20 cellular contexts compared by ENCODE assay signal in the genomic region with DNA sequence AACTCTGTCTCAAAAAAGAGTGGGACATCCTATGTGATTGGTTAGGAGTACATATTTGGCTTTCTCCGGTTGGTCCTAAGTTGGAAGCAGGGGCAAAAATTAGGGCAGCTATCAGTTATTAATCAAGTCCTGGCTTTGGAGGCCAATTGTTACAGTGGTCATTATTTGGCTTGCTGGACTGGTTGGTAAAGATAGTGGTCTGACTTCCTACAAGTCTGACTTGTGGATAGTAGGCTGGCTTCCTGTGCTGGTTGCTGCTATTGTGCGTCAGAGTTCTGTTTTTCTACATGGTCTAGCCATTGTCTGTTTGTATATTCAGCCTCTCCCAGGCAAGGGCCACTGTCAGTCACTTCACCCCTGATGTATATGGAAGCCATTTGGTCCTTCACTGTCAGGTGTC. TPM values are rescaled to one million over a fixed set of nuclear protein-coding genes. Genes with fewer than 3 reads are reported as not detected.
DNase-seq lines count a peak whose midpoint lies in the region; ATAC-seq, FAIRE-seq and TF ChIP-seq lines count a peak whose summit lies in the region.
"Had no signal": no experiment of that assay in that cellular context is flagged by ENCODE, and none has a peak within 500 bp of the region (broad histone marks: within the 10 kb centered on the region; RNA-seq: fewer than 3 reads in every experiment).

No MANE protein-coding gene starts in this region.

- H3F3A ChIP-seq in GM23248 (ENCODE audit: insufficient read depth): 0 out of 2 replicates have a peak, but pooled peaks cover 10% of the 10 kb centered on the region

- no peaks in the 10 kb centered on the region for H3K23me2 ChIP-seq in H1 (ENCODE audit: low read depth, low read length)

- no peak overlapping the region for H3K23ac ChIP-seq in H1 (ENCODE audit: insufficient read length)

- TF ChIP-seq POLR2A in H1 (IDR thresholded peaks at IDR 0.05; ENCODE audit: control extremely low read depth in 1 of 2, low read depth in 2 of 2, low read length in 2 of 2): no peak

- H2BK20ac ChIP-seq in H1 (ENCODE audit: low read length): no peak overlapping the region

- no peaks in the 10 kb centered on the region for H3K27me3 ChIP-seq in H1 (replicated peaks in 1 of 4; ENCODE audit: control insufficient read depth in 3 of 4, extremely low read depth in 1 of 4, insufficient read depth in 3 of 4, low read length in 3 of 4)
- no peaks in the 10 kb centered on the region for H3K27me3 ChIP-seq in GM23248 (replicated peaks; ENCODE audit: insufficient read depth)
- H3K27me3 ChIP-seq: BLaER1 had no signal

- peak overlapping the region; percentile 74; the same call in 1 of the 2 replicates for H2BK5ac ChIP-seq in H1 (ENCODE audit: low read depth, low read length)

- in situ Hi-C loops in GM23248 (cut with MboI): no loop called here

- H3K18ac ChIP-seq in H1 (ENCODE audit: extremely low read depth, low read length): no peak overlapping the region

- H3K4me3 ChIP-seq in H1 (ENCODE audit: extremely low read depth in 1 of 4, insufficient read depth in 2 of 4, low read depth in 3 of 4, low read length in 4 of 4): no peak overlapping the region
- no peak overlapping the region for H3K4me3 ChIP-seq in GM23248
- H3K4me3 ChIP-seq: BLaER1 had no signal

- H3K36me3 Mint-ChIP-seq in activated naive CD8-positive, alpha-beta T cell: peaks cover 7% of the 10 kb centered on the region
- peaks cover 3% of the 10 kb centered on the region for H3K36me3 Mint-ChIP-seq in activated naive CD8-positive, alpha-beta T cell treated with anti-CD3 and anti-CD28 coated beads, Interleukin-2, amount 50 U/mL, for 24 hours (ENCODE audit: low read depth)
- peaks cover 31% of the 10 kb centered on the region; the same call in 1 of the 2 replicates for H3K36me3 Mint-ChIP-seq in WTC11

- no peak overlapping the region for H3K14ac ChIP-seq in H1 (ENCODE audit: insufficient read length)

- TF ChIP-seq CTCF in WTC11 (IDR thresholded peaks at IDR 0.05) (no peak), H1 (IDR thresholded peaks at IDR 0.05; ENCODE audit: control extremely low read depth in 1 of 3, insufficient read depth in 1 of 3, low read depth in 1 of 3, low read length in 3 of 3) (no peak)

- no peak overlapping the region for H4K91ac ChIP-seq in H1 (replicated peaks; ENCODE audit: insufficient read length, low read length)

- no peaks in the 10 kb centered on the region for H3K9me2 ChIP-seq in GM23248 (ENCODE audit: insufficient read depth)

- H3K4me1 Mint-ChIP-seq in activated naive CD8-positive, alpha-beta T cell (ENCODE audit: low read depth): peaks cover 18% of the 10 kb centered on the region
- H3K4me1 Mint-ChIP-seq in activated naive CD8-positive, alpha-beta T cell treated with anti-CD3 and anti-CD28 coated beads, Interleukin-2, amount 50 U/mL, for 24 hours: peaks cover 8% of the 10 kb centered on the region
- peaks cover 40% of the 10 kb centered on the region for H3K4me1 Mint-ChIP-seq in WTC11

- H3K36me3 ChIP-seq in H1 (ENCODE audit: control insufficient read depth in 2 of 4, insufficient read depth in 4 of 4, low read length in 3 of 4): peaks cover 0 to 36% (median 0%) of the 10 kb centered on the region in 4 experiments; a peak in 4 of 8 replicates
- H3K36me3 ChIP-seq in GM23248 (ENCODE audit: low read depth): peaks cover 12% of the 10 kb centered on the region

- H2BK15ac ChIP-seq in H1 (ENCODE audit: low read length): no peak overlapping the region; the same call in 1 of the 2 replicates

- H3K79me2 ChIP-seq in H1 (ENCODE audit: control insufficient read depth in 1 of 2, insufficient read depth in 2 of 2, low read length in 2 of 2) (peaks cover 0 to 9% of the 10 kb centered on the region in 2 experiments; a peak in 2 of 4 replicates), GM23248 (ENCODE audit: insufficient read depth) (peaks cover 20% of the 10 kb centered on the region)

- no peak for TF ChIP-seq EP300 in H1 (IDR thresholded peaks at IDR 0.05; ENCODE audit: borderline replicate concordance in 1 of 2, low read depth in 2 of 2, low read length in 2 of 2)

- H4K20me1 ChIP-seq in H1 (replicated peaks in 1 of 2; ENCODE audit: control insufficient read depth in 1 of 2, insufficient read depth in 2 of 2, low read length in 2 of 2) (no peaks in the 10 kb centered on the region), GM23248 (ENCODE audit: insufficient read depth) (no peaks in the 10 kb centered on the region)
- H4K20me1 ChIP-seq: BLaER1 had no signal

- H2AFZ ChIP-seq in H1 (ENCODE audit: low read length) (no peak overlapping the region), GM23248 (no peak overlapping the region)

- H4K5ac ChIP-seq in H1 (ENCODE audit: insufficient read length, low read depth, low read length): no peak overlapping the region

- no peaks in the 10 kb centered on the region for H3K27me3 Mint-ChIP-seq in activated naive CD8-positive, alpha-beta T cell
- H3K27me3 Mint-ChIP-seq in activated naive CD8-positive, alpha-beta T cell treated with anti-CD3 and anti-CD28 coated beads, Interleukin-2, amount 50 U/mL, for 24 hours: no peaks in the 10 kb centered on the region
- no peaks in the 10 kb centered on the region for H3K27me3 Mint-ChIP-seq in WTC11 (ENCODE audit: low read depth)
- H3K27me3 Mint-ChIP-seq: CD4-positive, alpha-beta memory T cell had no signal

- 0 out of 2 replicates have a peak overlapping the region, but pooled peaks have one; percentile 80 for H2AK5ac ChIP-seq in H1 (ENCODE audit: low read depth, low read length)

- POLR2A ChIA-PET in WTC11 (lab: Charles Lee): no interaction called here
- POLR2A ChIA-PET in H1 (lab: Charles Lee; ENCODE audit: partially characterized antibody): interaction anchor here (0.6 to 9.9 kb wide), 7 partner anchors 8 to 513 kb away, joined by 3 to 178 read pairs (median 11); a partner anchor contains a TSS

- no peak overlapping the region for H2BK12ac ChIP-seq in H1 (ENCODE audit: low read depth, low read length)

- CTCF ChIA-PET in WTC11 (lab: Charles Lee) (no interaction called here), H1 (lab: Charles Lee; ENCODE audit: partially characterized antibody) (interaction anchor here (0.7 to 2.0 kb wide), 3 partner anchors 10 to 25 kb away, joined by 3 to 7 read pairs (median 4); no protein-coding TSS in a partner anchor)

- ATAC-seq in activated naive CD8-positive, alpha-beta T cell treated with anti-CD3 and anti-CD28 coated beads, Interleukin-2, amount 50 U/mL, for 24 hours: no peak
- no peak for ATAC-seq in WTC11

- TF ChIP-seq RAD21 in H1 (IDR thresholded peaks at IDR 0.05 in 1 of 2, conservative IDR thresholded peaks at IDR 0.05 in 1 of 2; ENCODE audit: low read depth in 2 of 2, low read length in 2 of 2): no peak

- H3K9ac ChIP-seq in H1 (replicated peaks in 1 of 4; ENCODE audit: extremely low read depth in 1 of 4, low read depth in 3 of 4, low read length in 3 of 4): no peak overlapping the region
- no peak overlapping the region for H3K9ac ChIP-seq in GM23248
- H3K9ac ChIP-seq: BLaER1 had no signal

- H3K4ac ChIP-seq in H1 (replicated peaks; ENCODE audit: insufficient read length, low read depth, low read length): no peak overlapping the region

- no peaks in the 10 kb centered on the region for H3K79me1 ChIP-seq in H1 (ENCODE audit: low read depth, low read length)

- no peak for FAIRE-seq in H1 (lab: Jason Lieb, UNC)
- FAIRE-seq: H54 had no signal

- no peak overlapping the region for H2BK120ac ChIP-seq in H1 (replicated peaks; ENCODE audit: low read depth, low read length)

- H3K56ac ChIP-seq in H1 (replicated peaks; ENCODE audit: insufficient read length, low read depth, low read length): no peak overlapping the region

- peaks cover 4 to 16% (median 12%) of the 10 kb centered on the region in 4 experiments for H3K4me1 ChIP-seq in H1 (replicated peaks in 1 of 4; ENCODE audit: control insufficient read depth in 3 of 4, insufficient read depth in 4 of 4, low read length in 3 of 4)
- H3K4me1 ChIP-seq in GM23248 (ENCODE audit: insufficient read depth): no peaks in the 10 kb centered on the region
- H3K4me1 ChIP-seq: BLaER1 had no signal

- no peak overlapping the region for H3K4me3 Mint-ChIP-seq in activated naive CD8-positive, alpha-beta T cell
- H3K4me3 Mint-ChIP-seq in activated naive CD8-positive, alpha-beta T cell treated with anti-CD3 and anti-CD28 coated beads, Interleukin-2, amount 50 U/mL, for 24 hours: no peak overlapping the region
- no peak overlapping the region for H3K4me3 Mint-ChIP-seq in WTC11
- H3K4me3 Mint-ChIP-seq: CD14-positive monocyte had no signal

- 92% methylated on average over 2 of the region's 2 CpGs; no CpG with 5 or more reads in 1 of the 2 experiments for WGBS in H1 (ENCODE audit: extremely low coverage in 1 of 2, insufficient coverage in 1 of 2, insufficient read length in 1 of 2, insufficient replicate concordance in 2 of 2, low coverage in 1 of 2, low lambda C conversion rate in 2 of 2, missing lambda C conversion rate in 1 of 2), 2 experiments
- WGBS in GM23248 (ENCODE audit: low coverage in 1 of 2, low lambda C conversion rate in 2 of 2, missing lambda C conversion rate in 2 of 2), 2 experiments: 97% methylated on average over 2 of the region's 2 CpGs

- no peak for DNase-seq in activated naive CD8-positive, alpha-beta T cell treated with anti-CD3 and anti-CD28 coated beads, Interleukin-2, amount 50 U/mL, for 24 hours
- DNase-seq in WTC11 (ENCODE audit: low spot score) (no peak), H1 (ENCODE audit: low read depth in 1 of 2, low spot score in 2 of 2) (no peak), H4 (ENCODE audit: low spot score) (no peak), GM23248 (no peak)
- DNase-seq: 8988T; CD4-positive, alpha-beta memory T cell; DMS153; DMS79 treated with DMSO at 0.1 percent for 48 hours; GF-D8; HCEC 1CT; IMR-90; KBM-7 had no signal

- H3K27ac ChIP-seq in H1 (ENCODE audit: low read depth, low read length) (no peak overlapping the region), GM23248 (no peak overlapping the region)
- H3K27ac ChIP-seq: BLaER1, HL-60 had no signal

- H3K4me2 ChIP-seq in H1 (ENCODE audit: insufficient read depth in 1 of 2, low read depth in 2 of 2, low read length in 2 of 2) (no peak overlapping the region), GM23248 (ENCODE audit: unreplicated experiment) (no peak overlapping the region)
- H3K4me2 ChIP-seq: BLaER1 had no signal

- no peak overlapping the region for H4K8ac ChIP-seq in H1 (ENCODE audit: extremely low read depth, insufficient read depth, low read length)

- peak overlapping the region; percentile 10 for H3K27ac Mint-ChIP-seq in activated naive CD8-positive, alpha-beta T cell
- no peak overlapping the region for H3K27ac Mint-ChIP-seq in activated naive CD8-positive, alpha-beta T cell treated with anti-CD3 and anti-CD28 coated beads, Interleukin-2, amount 50 U/mL, for 24 hours
- H3K27ac Mint-ChIP-seq in WTC11: peak overlapping the region; percentile 84; the same call in 1 of the 2 replicates

- H3K9me3 ChIP-seq in H1 (ENCODE audit: insufficient read depth in 2 of 2, low read depth in 1 of 2, low read length in 1 of 2) (no peaks in the 10 kb centered on the region), GM23248 (ENCODE audit: low read depth) (no peaks in the 10 kb centered on the region)
- H3K9me3 ChIP-seq: BLaER1 had no signal

- no peaks in the 10 kb centered on the region for H3K9me3 Mint-ChIP-seq in activated naive CD8-positive, alpha-beta T cell (ENCODE audit: low read depth)
- H3K9me3 Mint-ChIP-seq in activated naive CD8-positive, alpha-beta T cell treated with anti-CD3 and anti-CD28 coated beads, Interleukin-2, amount 50 U/mL, for 24 hours: no peaks in the 10 kb centered on the region
- H3K9me3 Mint-ChIP-seq in WTC11: no peaks in the 10 kb centered on the region
- H3K9me3 Mint-ChIP-seq: CD14-positive monocyte; CD4-positive, alpha-beta memory T cell had no signal

RNA-seq across cellular contexts. Expression of a gene that starts 7.0 kb away (rescaled TPM):
- total RNA-seq in WTC11 (2021): 38.1 to 41.1 TPM (median 39.4 TPM) in 3 replicates
- total RNA-seq in H1 (2021; fragmentation: NEBNext Ultra II Directional; extraction: Animal tissue kit (Norgen Biotek cat#: 25700)): 37.3 and 37.6 TPM in 2 replicates
- 88.8 and 127 TPM in 2 replicates for polyA plus RNA-seq in H1 (2011; rRNA removed)
- polyA plus RNA-seq in H1 (2011; cell fraction: cytosol; rRNA removed): 101 TPM
- 83.1 TPM for polyA plus RNA-seq in H1 (2011; cell fraction: nucleus; rRNA removed)
- 28.5 to 43.1 TPM (median 40.4 TPM) in 4 replicates for polyA plus RNA-seq in H1 (2012, experiment 1 of 2)
- 56.9 TPM for polyA plus RNA-seq in H1 (2012, experiment 2 of 2)
- polyA plus RNA-seq in H1 (2013, experiment 1 of 2): 24.6 TPM
- polyA plus RNA-seq in H1 (2013, experiment 2 of 2): 25.6 TPM
- 31.6 and 39.7 TPM in 2 replicates for polyA minus RNA-seq in H1 (2011; rRNA and poly(A)+ RNA removed)
- polyA minus RNA-seq in H1 (2011; cell fraction: cytosol; rRNA and poly(A)+ RNA removed): 25.0 TPM
- 48.3 TPM for polyA minus RNA-seq in H1 (2011; cell fraction: nucleus; rRNA and poly(A)+ RNA removed)
- total RNA-seq in H4 (2014; rRNA removed; shearing (Covaris generic)): 43.1 and 47.4 TPM in 2 replicates
- total RNA-seq in GM23248 (2014; rRNA removed; shearing (Covaris generic)): 37.2 and 55.2 TPM in 2 replicates
- 30.0 and 32.9 TPM in 2 replicates for polyA plus RNA-seq in GM23248 (2016; fragmentation: Nextera tagmentation; extraction: Ambion mirVana)

RNA-seq across cellular contexts. Expression of a gene that starts 7.2 kb away (rescaled TPM):
- total RNA-seq in WTC11 (2021): 3.4 to 5.4 TPM (median 4.7 TPM) in 3 replicates
- total RNA-seq in H1 (2021; fragmentation: NEBNext Ultra II Directional; extraction: Animal tissue kit (Norgen Biotek cat#: 25700)): 6.8 and 6.9 TPM in 2 replicates
- 5.4 and 5.5 TPM in 2 replicates for polyA plus RNA-seq in H1 (2011; rRNA removed)
- 6.0 TPM for polyA plus RNA-seq in H1 (2011; cell fraction: cytosol; rRNA removed)
- polyA plus RNA-seq in H1 (2011; cell fraction: nucleus; rRNA removed): 4.9 TPM
- polyA plus RNA-seq in H1 (2012, experiment 1 of 2): 4.5 to 6.2 TPM (median 5.5 TPM) in 4 replicates
- polyA plus RNA-seq in H1 (2012, experiment 2 of 2): 5.7 TPM
- polyA plus RNA-seq in H1 (2013, experiment 1 of 2): 3.6 TPM
- 3.2 TPM for polyA plus RNA-seq in H1 (2013, experiment 2 of 2)
- 12.3 and 13.6 TPM in 2 replicates for polyA minus RNA-seq in H1 (2011; rRNA and poly(A)+ RNA removed)
- polyA minus RNA-seq in H1 (2011; cell fraction: cytosol; rRNA and poly(A)+ RNA removed): 3.5 TPM
- polyA minus RNA-seq in H1 (2011; cell fraction: nucleus; rRNA and poly(A)+ RNA removed): 4.4 TPM
- total RNA-seq in H4 (2014; rRNA removed; shearing (Covaris generic)): 3.5 and 4.6 TPM in 2 replicates
- total RNA-seq in GM23248 (2014; rRNA removed; shearing (Covaris generic)): 4.3 and 5.3 TPM in 2 replicates
- polyA plus RNA-seq in GM23248 (2016; fragmentation: Nextera tagmentation; extraction: Ambion mirVana): 1.9 and 2.0 TPM in 2 replicates

RNA-seq across cellular contexts. Expression of a gene that starts 16.6 kb away (rescaled TPM):
- total RNA-seq in WTC11 (2021): 17.9 to 23.1 TPM (median 21.7 TPM) in 3 replicates
- 16.1 and 16.8 TPM in 2 replicates for total RNA-seq in H1 (2021; fragmentation: NEBNext Ultra II Directional; extraction: Animal tissue kit (Norgen Biotek cat#: 25700))
- 15.8 and 28.2 TPM in 2 replicates for polyA plus RNA-seq in H1 (2011; rRNA removed)
- 19.5 TPM for polyA plus RNA-seq in H1 (2011; cell fraction: cytosol; rRNA removed)
- 32.5 TPM for polyA plus RNA-seq in H1 (2011; cell fraction: nucleus; rRNA removed)
- 7.7 to 11.1 TPM (median 10.4 TPM) in 4 replicates for polyA plus RNA-seq in H1 (2012, experiment 1 of 2)
- polyA plus RNA-seq in H1 (2012, experiment 2 of 2): 9.3 TPM
- polyA plus RNA-seq in H1 (2013, experiment 1 of 2): 11.8 TPM
- 12.0 TPM for polyA plus RNA-seq in H1 (2013, experiment 2 of 2)
- 10.1 and 11.8 TPM in 2 replicates for polyA minus RNA-seq in H1 (2011; rRNA and poly(A)+ RNA removed)
- polyA minus RNA-seq in H1 (2011; cell fraction: cytosol; rRNA and poly(A)+ RNA removed): 18.1 TPM
- 21.0 TPM for polyA minus RNA-seq in H1 (2011; cell fraction: nucleus; rRNA and poly(A)+ RNA removed)
- total RNA-seq in H4 (2014; rRNA removed; shearing (Covaris generic)): 17.1 and 22.3 TPM in 2 replicates
- 88.4 and 100 TPM in 2 replicates for total RNA-seq in GM23248 (2014; rRNA removed; shearing (Covaris generic))
- 50.9 and 54.7 TPM in 2 replicates for polyA plus RNA-seq in GM23248 (2016; fragmentation: Nextera tagmentation; extraction: Ambion mirVana)

RNA-seq across cellular contexts. Expression of a gene that starts 23.1 kb away (rescaled TPM):
- total RNA-seq in WTC11 (2021): 2.7 to 3.6 TPM (median 3.0 TPM) in 3 replicates
- total RNA-seq in H1 (2021; fragmentation: NEBNext Ultra II Directional; extraction: Animal tissue kit (Norgen Biotek cat#: 25700)): 3.6 and 5.7 TPM in 2 replicates
- polyA plus RNA-seq in H1 (2011; rRNA removed) (7.6 and 10.4 TPM in 2 replicates), GM23248 (2016; fragmentation: Nextera tagmentation; extraction: Ambion mirVana) (0.83 and 1.1 TPM in 2 replicates)
- polyA plus RNA-seq in H1 (2011; cell fraction: cytosol; rRNA removed): 11.8 TPM
- polyA plus RNA-seq in H1 (2011; cell fraction: nucleus; rRNA removed): 4.4 TPM
- polyA plus RNA-seq in H1 (2012, experiment 1 of 2): 6.2 to 10.0 TPM (median 8.5 TPM) in 4 replicates
- polyA plus RNA-seq in H1 (2012, experiment 2 of 2): 1.9 TPM
- polyA plus RNA-seq in H1 (2013, experiment 1 of 2): 5.7 TPM
- polyA plus RNA-seq in H1 (2013, experiment 2 of 2): 5.7 TPM
- 0.39 and 2.5 TPM in 2 replicates for polyA minus RNA-seq in H1 (2011; rRNA and poly(A)+ RNA removed)
- polyA minus RNA-seq in H1 (2011; cell fraction: cytosol; rRNA and poly(A)+ RNA removed): not detected
- not detected for polyA minus RNA-seq in H1 (2011; cell fraction: nucleus; rRNA and poly(A)+ RNA removed)
- total RNA-seq in H4 (2014; rRNA removed; shearing (Covaris generic)): not detected in 2 replicates
- total RNA-seq in GM23248 (2014; rRNA removed; shearing (Covaris generic)): not detected in 2 replicates
- total RNA-seq: A673; CD4-positive, alpha-beta memory T cell; HT1080; IMR-90 had no signal

RNA-seq across cellular contexts. Expression of a gene that starts 30.8 kb away (rescaled TPM):
- total RNA-seq in WTC11 (2021): 15.2 to 17.4 TPM (median 17.0 TPM) in 3 replicates
- 15.6 and 16.7 TPM in 2 replicates for total RNA-seq in H1 (2021; fragmentation: NEBNext Ultra II Directional; extraction: Animal tissue kit (Norgen Biotek cat#: 25700))
- polyA plus RNA-seq in H1 (2011; rRNA removed) (13.2 and 14.1 TPM in 2 replicates), GM23248 (2016; fragmentation: Nextera tagmentation; extraction: Ambion mirVana) (6.6 and 8.5 TPM in 2 replicates)
- polyA plus RNA-seq in H1 (2011; cell fraction: cytosol; rRNA removed): 11.0 TPM
- polyA plus RNA-seq in H1 (2011; cell fraction: nucleus; rRNA removed): 15.2 TPM
- 12.4 to 14.5 TPM (median 14.0 TPM) in 4 replicates for polyA plus RNA-seq in H1 (2012, experiment 1 of 2)
- 10.0 TPM for polyA plus RNA-seq in H1 (2012, experiment 2 of 2)
- 12.6 TPM for polyA plus RNA-seq in H1 (2013, experiment 1 of 2)
- polyA plus RNA-seq in H1 (2013, experiment 2 of 2): 12.3 TPM
- 30.5 and 33.6 TPM in 2 replicates for polyA minus RNA-seq in H1 (2011; rRNA and poly(A)+ RNA removed)
- 15.8 TPM for polyA minus RNA-seq in H1 (2011; cell fraction: cytosol; rRNA and poly(A)+ RNA removed)
- 15.7 TPM for polyA minus RNA-seq in H1 (2011; cell fraction: nucleus; rRNA and poly(A)+ RNA removed)
- 7.2 and 10.2 TPM in 2 replicates for total RNA-seq in H4 (2014; rRNA removed; shearing (Covaris generic))
- 7.7 and 8.9 TPM in 2 replicates for total RNA-seq in GM23248 (2014; rRNA removed; shearing (Covaris generic))
